In genomic region chr2:28357948-28358667, GRCh38 we compare ENCODE assay signal across 14 cellular contexts. TPM values are rescaled to one million over a fixed set of nuclear protein-coding genes. Genes with fewer than 3 reads are reported as not detected.
DNase-seq lines count a peak whose midpoint lies in the region; ATAC-seq and TF ChIP-seq lines count a peak whose summit lies in the region.
"Had no signal": no experiment of that assay in that cellular context is flagged by ENCODE, and none has a peak within 500 bp of the region (broad histone marks: within the 10 kb centered on the region; RNA-seq: fewer than 3 reads in every experiment).

No MANE protein-coding gene starts in this region.

- H3K27me3 ChIP-seq in esophagus squamous epithelium (no peaks in the 10 kb centered on the region), upper lobe of right lung (no peaks in the 10 kb centered on the region), left lung (no peaks in the 10 kb centered on the region)

- no peaks in the 10 kb centered on the region for H3K9me3 Mint-ChIP-seq in activated naive CD8-positive, alpha-beta T cell (ENCODE audit: low read depth)
- no peaks in the 10 kb centered on the region for H3K9me3 Mint-ChIP-seq in activated naive CD8-positive, alpha-beta T cell treated with anti-CD3 and anti-CD28 coated beads for 36 hours
- H3K9me3 Mint-ChIP-seq: brain had no signal

- H3K4me3 Mint-ChIP-seq in activated naive CD8-positive, alpha-beta T cell: no peak overlapping the region
- no peak overlapping the region for H3K4me3 Mint-ChIP-seq in activated naive CD8-positive, alpha-beta T cell treated with anti-CD3 and anti-CD28 coated beads for 36 hours
- H3K4me3 Mint-ChIP-seq: brain had no signal

- H3K27ac Mint-ChIP-seq in activated naive CD8-positive, alpha-beta T cell: peak overlapping the region; percentile 16
- no peak overlapping the region for H3K27ac Mint-ChIP-seq in activated naive CD8-positive, alpha-beta T cell treated with anti-CD3 and anti-CD28 coated beads for 36 hours
- H3K27ac Mint-ChIP-seq: brain had no signal

- no peak for DNase-seq in activated naive CD8-positive, alpha-beta T cell treated with anti-CD3 and anti-CD28 coated beads for 36 hours
- peak; percentile 45 for DNase-seq in SK-N-DZ (ENCODE audit: low spot score)
- DNase-seq in esophagus squamous epithelium (lab: John Stamatoyannopoulos, UW): no peak
- DNase-seq in upper lobe of right lung: no peak
- DNase-seq in left lung: no peak
- no peak for DNase-seq in inferior parietal cortex (ENCODE audit: extremely low spot score)
- DNase-seq in UCSD-AML1 (lab: John Stamatoyannopoulos, UW; ENCODE audit: unreplicated experiment): no peak
- DNase-seq: DMS79 treated with DMSO at 0.1 percent for 48 hours; effector memory CD4-positive, alpha-beta T cell; NCI-H69 had no signal

- H3K4me1 Mint-ChIP-seq in activated naive CD8-positive, alpha-beta T cell (ENCODE audit: low read depth): peaks cover 38% of the 10 kb centered on the region
- peaks cover 49% of the 10 kb centered on the region for H3K4me1 Mint-ChIP-seq in activated naive CD8-positive, alpha-beta T cell treated with anti-CD3 and anti-CD28 coated beads for 36 hours

- H3K4me1 ChIP-seq in esophagus squamous epithelium: peaks cover 27 to 71% (median 39%) of the 10 kb centered on the region in 3 donors
- peaks cover 36% of the 10 kb centered on the region for H3K4me1 ChIP-seq in upper lobe of right lung
- H3K4me1 ChIP-seq in left lung: peaks cover 12 to 44% of the 10 kb centered on the region in 2 donors

- H3K36me3 Mint-ChIP-seq in activated naive CD8-positive, alpha-beta T cell: no peaks in the 10 kb centered on the region
- H3K36me3 Mint-ChIP-seq in activated naive CD8-positive, alpha-beta T cell treated with anti-CD3 and anti-CD28 coated beads for 36 hours: peaks cover 2% of the 10 kb centered on the region
- H3K36me3 Mint-ChIP-seq: brain had no signal

- TF ChIP-seq POLR2A in esophagus squamous epithelium (IDR thresholded peaks at IDR 0.05): no peak

- no peaks in the 10 kb centered on the region for H3K27me3 Mint-ChIP-seq in activated naive CD8-positive, alpha-beta T cell
- peaks cover 16% of the 10 kb centered on the region for H3K27me3 Mint-ChIP-seq in activated naive CD8-positive, alpha-beta T cell treated with anti-CD3 and anti-CD28 coated beads for 36 hours

- no peaks in the 10 kb centered on the region for H3K36me3 ChIP-seq in esophagus squamous epithelium
- no peaks in the 10 kb centered on the region for H3K36me3 ChIP-seq in upper lobe of right lung
- H3K36me3 ChIP-seq in left lung: no peaks in the 10 kb centered on the region
- H3K36me3 ChIP-seq: prostate gland had no signal

- TF ChIP-seq CTCF in esophagus squamous epithelium (IDR thresholded peaks at IDR 0.05) (no peak), upper lobe of right lung (IDR thresholded peaks at IDR 0.05) (no peak), left lung (IDR thresholded peaks at IDR 0.05) (no peak)

- H3K4me3 ChIP-seq in esophagus squamous epithelium (no peak overlapping the region), upper lobe of right lung (no peak overlapping the region), left lung (no peak overlapping the region)
- H3K4me3 ChIP-seq: prostate gland had no signal

- intact Hi-C loops in esophagus squamous epithelium (cut with DNase I) (no loop called here), upper lobe of right lung (cut with DNase I) (no loop called here), left lung (cut with DNase I) (no loop called here)

- H3K9me3 ChIP-seq in esophagus squamous epithelium (no peaks in the 10 kb centered on the region), upper lobe of right lung (no peaks in the 10 kb centered on the region), left lung (no peaks in the 10 kb centered on the region)
- H3K9me3 ChIP-seq: prostate gland had no signal

- H3K27ac ChIP-seq in esophagus squamous epithelium (peak overlapping the region in 3 of 4 donors; percentile 18 to 57 (median 57)), upper lobe of right lung (peak overlapping the region; percentile 63), left lung (no peak overlapping the region)
- H3K27ac ChIP-seq: prostate gland, VCaP had no signal

- WGBS in esophagus squamous epithelium, 2 donors: 85 to 86% methylated on average over 8 to 10 of the region's 19 CpGs

- ATAC-seq in upper lobe of right lung: no peak
- no peak for ATAC-seq in left lung

RNA-seq across cellular contexts. Expression of gene FOSL2, which starts 34.5 kb away (rescaled TPM):
- total RNA-seq in activated naive CD8-positive, alpha-beta T cell treated with anti-CD3 and anti-CD28 coated beads for 36 hours: 10 to 100 TPM; 32.5 to 39.4 TPM
- polyA plus RNA-seq in SK-N-DZ (2014; cell fraction: cytosol; rRNA removed): 0.57 and 0.89 TPM in 2 replicates
- 0.38 and 1.3 TPM in 2 replicates for polyA plus RNA-seq in SK-N-DZ (2014; cell fraction: nucleus; rRNA removed)
- total RNA-seq in esophagus squamous epithelium (100 to 1,000 TPM; 100 to 234 (median 144) TPM), upper lobe of right lung (123 TPM), left lung (100 to 1,000 TPM in 1 of 2 donors, 10 to 100 TPM in 1; 83.4 to 114 TPM)

Comparison
In these comparisons a context has a peak if more than half of its experiments do, and no peak if none do; other contexts are left out.
1. H3K27ac ChIP-seq: peak in esophagus squamous epithelium (3 of 4) and upper lobe of right lung (single experiment); none in left lung (0 of 2).